Comparison of ENCODE assay signal across 12 cellular contexts in the genomic region with DNA sequence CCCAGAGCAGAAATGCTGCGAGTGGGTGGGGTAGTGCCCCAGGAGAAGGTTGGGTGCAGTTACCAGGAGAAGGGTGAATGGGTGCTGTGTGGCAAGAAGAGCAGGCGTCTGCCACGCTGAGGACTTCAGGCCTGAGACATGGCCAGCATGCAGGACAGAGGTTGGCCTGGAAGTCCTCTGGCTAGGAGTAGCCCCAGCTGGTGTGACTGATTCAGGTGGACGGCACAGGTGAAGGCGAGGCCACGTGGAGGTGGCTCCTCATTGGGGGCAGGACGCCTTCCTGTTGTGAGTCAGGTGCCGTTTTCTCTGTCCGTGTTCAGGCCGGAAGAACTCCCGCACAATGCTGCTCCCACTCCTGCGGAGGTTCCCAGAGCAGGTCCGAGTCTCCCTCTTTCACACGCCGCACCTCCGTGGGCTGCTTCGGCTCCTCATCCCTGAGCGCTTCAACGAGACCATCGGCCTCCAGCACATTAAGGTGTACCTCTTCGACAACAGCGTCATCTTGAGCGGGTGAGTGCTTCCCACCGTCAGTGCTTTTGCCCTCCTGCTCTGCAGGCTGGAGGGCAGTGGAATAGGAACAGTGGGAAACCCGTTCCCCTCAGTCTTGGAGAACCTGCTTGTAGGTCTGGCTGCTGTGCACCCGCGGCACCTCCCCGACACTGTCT.
"Had no signal": no experiment of that assay in that cellular context is flagged by ENCODE, and none has a peak within 500 bp of the region (broad histone marks: within the 10 kb centered on the region; RNA-seq: fewer than 3 reads in every experiment).

No MANE protein-coding gene starts in this region.

- H3K4me3 Mint-ChIP-seq: activated naive CD4-positive, alpha-beta T cell treated with anti-CD3 and anti-CD28 coated beads, Interleukin-2, amount 50 U/mL, for 24 hours; dendritic cell treated with granulocyte-macrophage colony-stimulating factor and Interleukin-4, amounts not matched to agents 40 ng/mL and 50 ng/mL, for 4 days; effector memory CD8-positive, alpha-beta T cell had no signal

- H3K4me3 ChIP-seq: body of pancreas, left lung, ovary, tibial nerve had no signal

- H3K27ac ChIP-seq: body of pancreas, ovary, tibial nerve, WERI-Rb-1 had no signal

- H3K27me3 Mint-ChIP-seq: activated naive CD4-positive, alpha-beta T cell treated with anti-CD3 and anti-CD28 coated beads, Interleukin-2, amount 50 U/mL, for 24 hours; dendritic cell treated with granulocyte-macrophage colony-stimulating factor and Interleukin-4, amounts not matched to agents 40 ng/mL and 50 ng/mL, for 4 days; effector memory CD8-positive, alpha-beta T cell had no signal

- H3K27me3 ChIP-seq: body of pancreas, left lung, ovary, tibial nerve had no signal

- H3K27ac Mint-ChIP-seq: activated naive CD4-positive, alpha-beta T cell treated with anti-CD3 and anti-CD28 coated beads, Interleukin-2, amount 50 U/mL, for 24 hours; dendritic cell treated with granulocyte-macrophage colony-stimulating factor and Interleukin-4, amounts not matched to agents 40 ng/mL and 50 ng/mL, for 4 days; effector memory CD8-positive, alpha-beta T cell had no signal

- H3K9me3 ChIP-seq: body of pancreas, left lung, ovary, tibial nerve had no signal

- DNase-seq: activated CD4-positive, alpha-beta T cell treated with anti-CD3 and anti-CD28 coated beads for 4 hours; activated effector memory CD4-positive, alpha-beta T cell treated with Interleukin-2 at 50 U/mL for 16 hours; body of pancreas; cerebellar nuclear complex; effector memory CD8-positive, alpha-beta T cell; ovary; T-helper 1 cell; WERI-Rb-1 had no signal

- H3K9me3 Mint-ChIP-seq: activated naive CD4-positive, alpha-beta T cell treated with anti-CD3 and anti-CD28 coated beads, Interleukin-2, amount 50 U/mL, for 24 hours; dendritic cell treated with granulocyte-macrophage colony-stimulating factor and Interleukin-4, amounts not matched to agents 40 ng/mL and 50 ng/mL, for 4 days; effector memory CD8-positive, alpha-beta T cell had no signal

- ATAC-seq: body of pancreas; effector memory CD8-positive, alpha-beta T cell; left lung had no signal

- H3K36me3 ChIP-seq: ovary had no signal
